ENCODE assay signal across 25 cellular contexts in the genomic region with DNA sequence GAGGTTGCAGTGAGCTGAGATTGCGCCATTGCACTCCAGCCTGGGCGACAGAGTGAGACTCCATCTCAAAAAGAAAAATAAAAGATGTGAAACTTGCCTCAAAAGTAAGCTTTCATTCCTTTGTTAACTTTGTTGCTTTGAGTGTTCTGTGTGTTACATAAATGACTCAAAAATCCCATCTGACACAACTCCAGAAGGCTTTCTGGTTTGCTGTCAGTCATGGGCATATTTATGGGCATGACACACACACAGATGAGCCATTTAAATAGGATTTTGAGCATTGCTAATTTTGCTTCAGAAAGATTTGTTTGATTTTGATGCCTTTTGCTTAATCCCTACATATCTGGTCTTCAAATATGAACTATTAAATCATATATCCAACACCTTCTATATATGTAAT.
"Had no signal": no experiment of that assay in that cellular context is flagged by ENCODE, and none has a peak within 500 bp of the region (broad histone marks: within the 10 kb centered on the region; RNA-seq: fewer than 3 reads in every experiment).

No MANE protein-coding gene starts in this region.

- H3K27ac ChIP-seq: adrenal gland, ascending aorta, brain microvascular endothelial cell, coronary artery, dorsolateral prefrontal cortex, left lung, spleen, testis, transverse colon had no signal

- H3K4me3 Mint-ChIP-seq: activated B cell treated with CpG ODN at 0.5 μM for 24 hours; activated naive CD8-positive, alpha-beta T cell; nephron had no signal

- H3K4me3 ChIP-seq: adrenal gland, ascending aorta, coronary artery, left lung, lung, spleen, testis, transverse colon had no signal

- DNase-seq: activated B cell treated with CpG ODN at 0.5 μM for 24 hours; activated CD8-positive, alpha-beta memory T cell treated with anti-CD3 and anti-CD28 coated beads for 24 hours; activated effector memory CD4-positive, alpha-beta T cell treated with Interleukin-2 at 50 U/mL for 16 hours; activated naive CD4-positive, alpha-beta T cell treated with Interleukin-2 at 50 U/mL for 16 hours; adrenal gland; brain microvascular endothelial cell; dorsolateral prefrontal cortex; effector memory CD4-positive, alpha-beta T cell; erythroblast; foreskin melanocyte; kidney glomerular epithelial cell; left lung; posterior cingulate gyrus; right cardiac atrium; spleen; stimulated activated naive CD4-positive, alpha-beta T cell treated with Interleukin-2 at 50 U/mL for 16 hours; T-helper 2 cell; testis; transverse colon had no signal

- FAIRE-seq: urothelium cell line had no signal

- ATAC-seq: left lung, right cardiac atrium had no signal

- H3K4me1 ChIP-seq: ascending aorta, left lung, spleen had no signal

- H3K27me3 ChIP-seq: adrenal gland, ascending aorta, brain microvascular endothelial cell, left lung, spleen, testis, transverse colon had no signal

- H3K27me3 Mint-ChIP-seq: activated naive CD8-positive, alpha-beta T cell had no signal

- H3K27ac Mint-ChIP-seq: activated B cell treated with CpG ODN at 0.5 μM for 24 hours; activated naive CD8-positive, alpha-beta T cell; nephron had no signal

- H3K9me3 Mint-ChIP-seq: activated B cell treated with CpG ODN at 0.5 μM for 24 hours had no signal

- H3K36me3 Mint-ChIP-seq: activated naive CD8-positive, alpha-beta T cell had no signal

- H3K36me3 ChIP-seq: adrenal gland, ascending aorta, brain microvascular endothelial cell, left lung, spleen, transverse colon had no signal

- H3K9me3 ChIP-seq: adrenal gland, ascending aorta, left lung, spleen, testis, transverse colon had no signal

- H3K4me1 Mint-ChIP-seq: activated B cell treated with CpG ODN at 0.5 μM for 24 hours, nephron had no signal
